ENCODE assay signal across 8 cellular contexts in the genomic region with DNA sequence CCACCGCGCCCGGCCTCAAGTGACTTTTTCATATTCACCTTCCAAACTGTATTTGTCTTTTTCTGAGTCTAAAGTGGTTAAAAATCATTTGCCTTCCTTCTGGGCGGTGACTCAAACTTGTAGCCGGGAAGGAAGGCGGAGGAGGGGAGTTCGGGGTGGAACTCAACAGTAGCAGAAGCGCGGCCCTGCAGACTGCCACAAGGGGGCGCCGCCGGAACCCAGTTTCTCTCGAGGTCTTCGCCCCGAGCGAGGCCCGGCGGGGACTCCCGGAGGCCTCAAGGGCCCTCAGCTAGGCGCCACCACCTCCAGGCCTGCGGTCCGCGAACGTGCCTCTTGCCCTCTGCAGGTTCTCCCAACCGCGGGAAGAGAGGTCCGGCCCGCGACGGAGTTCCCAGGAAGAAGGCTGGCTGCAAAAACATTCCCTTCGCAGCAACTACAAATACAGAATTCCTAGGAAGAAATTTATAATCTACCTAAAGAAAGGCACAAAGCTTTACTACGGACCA. TPM values are rescaled to one million over a fixed set of nuclear protein-coding genes. Genes with fewer than 3 reads are reported as not detected.
DNase-seq lines count a peak whose midpoint lies in the region; ATAC-seq and TF ChIP-seq lines count a peak whose summit lies in the region.

No MANE protein-coding gene starts in this region.

- H3K4me1 ChIP-seq in lung (ENCODE audit: control insufficient read depth in 2 of 2, insufficient read depth in 2 of 2, low read length in 2 of 2), result no peaks in the 10 kb centered on the region

- no peaks in the 10 kb centered on the region for H3K36me3 ChIP-seq in lung (ENCODE audit: control insufficient read depth in 2 of 2, insufficient read depth in 2 of 2, low read length in 2 of 2)

- no peak overlapping the region for H3K27ac ChIP-seq in lung (ENCODE audit: low read depth in 1 of 2, low read length in 1 of 2)

- 9 to 13% methylated on average over 32 of the region's 32 CpGs for whole genome bisulfite sequencing in lung, 2 donors

- no peak overlapping the region for H3K4me3 ChIP-seq in lung

- peak; percentile 90 for ATAC-seq in HG02763 (IDR thresholded peaks at IDR 0.05; ENCODE audit: unreplicated experiment)
- peak; percentile 90 for ATAC-seq in lung (ENCODE audit: insufficient read depth, low FRiP score)

- H3K27me3 ChIP-seq in lung (ENCODE audit: control insufficient read depth, insufficient read depth), result no peaks in the 10 kb centered on the region

- peaks cover 0 to 2% of the 10 kb centered on the region in 2 donors for H3K9me3 ChIP-seq in lung (ENCODE audit: control insufficient read depth in 2 of 2, insufficient read depth in 1 of 2, low read length in 1 of 2)

- DNase-seq in NCI-H2227 (lab: John Stamatoyannopoulos, UW; ENCODE audit: unreplicated experiment), result peak; percentile 28
- no peak for DNase-seq in NCI-H2227 treated with DMSO at 0.1 percent for 48 hours (lab: John Stamatoyannopoulos, UW)
- DNase-seq in NCI-H510A (lab: John Stamatoyannopoulos, UW), result peak; percentile 95
- peak; percentile 88 for DNase-seq in activated CD4-positive, alpha-beta T cell treated with anti-CD3 and anti-CD28 coated beads, Interleukin-2, amount 50 U/mL, for 1 hour
- peak; percentile 69 for DNase-seq in dedifferentiated amniotic fluid mesenchymal stem cell (ENCODE audit: extremely low spot score)
- DNase-seq in lung (ENCODE audit: low spot score), result peak; percentile 87
- DNase-seq in stimulated activated CD4-positive, alpha-beta T cell treated with anti-CD3 and anti-CD28 coated beads, TNF-alpha, amount 100 ng/mL, for 48 hours (ENCODE audit: low read depth in 3 of 3), result peak; percentile 86 to 94 (median 89)

- TF ChIP-seq CTCF in lung (IDR thresholded peaks at IDR 0.05; ENCODE audit: control extremely low read depth, extremely low read depth), result peak; percentile 59

RNA-seq across cellular contexts. Expression of a gene that starts 16.8 kb away (rescaled TPM):
- total RNA-seq in lung, result 10 to 100 TPM; 24.4 to 99.7 TPM
- 10 to 100 TPM; 18.0 to 21.7 TPM for polyA plus RNA-seq in lung
